ENCODE assay signal across 13 cellular contexts in genomic region chr18:48732767-48733424, GRCh38.
DNase-seq lines count a peak whose midpoint lies in the region; ATAC-seq and TF ChIP-seq lines count a peak whose summit lies in the region.
"Had no signal": no experiment of that assay in that cellular context is flagged by ENCODE, and none has a peak within 500 bp of the region (broad histone marks: within the 10 kb centered on the region; RNA-seq: fewer than 3 reads in every experiment).

No MANE protein-coding gene starts in this region.

- ATAC-seq in left cardiac atrium, result no peak
- ATAC-seq in HG03354 (IDR thresholded peaks at IDR 0.05; ENCODE audit: poor library complexity, severe bottlenecking, unreplicated experiment), result no peak

- no peak overlapping the region for H3K4me3 ChIP-seq in left ventricle myocardium inferior
- H3K4me3 ChIP-seq: prostate gland had no signal

- H3K27ac Mint-ChIP-seq in brain, result peak overlapping the region in 4 of 5 experiments; percentile 22 to 86 (median 52)
- peak overlapping the region; percentile 29 for H3K27ac Mint-ChIP-seq in type B pancreatic cell
- H3K27ac Mint-ChIP-seq: activated naive CD4-positive, alpha-beta T cell treated with anti-CD3 and anti-CD28 coated beads, Interleukin-2, amount 50 U/mL, for 24 hours had no signal

- H3K9me3 Mint-ChIP-seq in brain (peaks cover 0 to 2% (median 0%) of the 10 kb centered on the region in 5 experiments), type B pancreatic cell (no peaks in the 10 kb centered on the region)
- H3K9me3 Mint-ChIP-seq: activated naive CD4-positive, alpha-beta T cell treated with anti-CD3 and anti-CD28 coated beads, Interleukin-2, amount 50 U/mL, for 24 hours had no signal

- no peaks in the 10 kb centered on the region for H3K27me3 Mint-ChIP-seq in brain
- H3K27me3 Mint-ChIP-seq in type B pancreatic cell, result no peaks in the 10 kb centered on the region
- H3K27me3 Mint-ChIP-seq: activated naive CD4-positive, alpha-beta T cell treated with anti-CD3 and anti-CD28 coated beads, Interleukin-2, amount 50 U/mL, for 24 hours had no signal

- peaks cover 61% of the 10 kb centered on the region for H3K4me1 ChIP-seq in left ventricle myocardium inferior
- H3K4me1 ChIP-seq: prostate gland had no signal

- intact Hi-C loops in left ventricle myocardium inferior (cut with micrococcal nuclease) (no loop called here), left cardiac atrium (cut with DNase I) (no loop called here)

- H3K36me3 Mint-ChIP-seq in brain (peaks cover 11% of the 10 kb centered on the region), type B pancreatic cell (peaks cover 4% of the 10 kb centered on the region)
- H3K36me3 Mint-ChIP-seq: activated naive CD4-positive, alpha-beta T cell treated with anti-CD3 and anti-CD28 coated beads, Interleukin-2, amount 50 U/mL, for 24 hours had no signal

- no peaks in the 10 kb centered on the region for H3K9me3 ChIP-seq in left ventricle myocardium inferior (replicated peaks)
- H3K9me3 ChIP-seq: prostate gland had no signal

- H3K36me3 ChIP-seq in left ventricle myocardium inferior, result no peaks in the 10 kb centered on the region
- H3K36me3 ChIP-seq: prostate gland had no signal

- no peaks in the 10 kb centered on the region for H3K27me3 ChIP-seq in left ventricle myocardium inferior (ENCODE audit: low read depth)

- no peak for DNase-seq in left ventricle myocardium inferior
- DNase-seq in left cardiac atrium, result no peak
- DNase-seq in NCI-H146 treated with DMSO at 0.1 percent for 48 hours (lab: John Stamatoyannopoulos, UW; ENCODE audit: unreplicated experiment), result peak; percentile 47
- no peak for DNase-seq in type B pancreatic cell (ENCODE audit: extremely low spot score, unreplicated experiment)
- DNase-seq in GDM1 (lab: John Stamatoyannopoulos, UW), result no peak
- DNase-seq in HUDEP-2 (lab: John Stamatoyannopoulos, UW; ENCODE audit: unreplicated experiment in 76 of 76), result no peak
- DNase-seq: NCI-H2081; Right ventricle myocardium superior; stimulated activated CD4-positive, alpha-beta T cell treated with anti-CD3 and anti-CD28 coated beads, Interleukin-2, amount 100 ng/mL, for 24 hours had no signal

- H3K4me3 Mint-ChIP-seq in brain, result no peak overlapping the region
- no peak overlapping the region for H3K4me3 Mint-ChIP-seq in type B pancreatic cell
- H3K4me3 Mint-ChIP-seq: activated naive CD4-positive, alpha-beta T cell treated with anti-CD3 and anti-CD28 coated beads, Interleukin-2, amount 50 U/mL, for 24 hours had no signal

- peaks cover 59% of the 10 kb centered on the region for H3K4me1 Mint-ChIP-seq in brain
- peaks cover 37% of the 10 kb centered on the region for H3K4me1 Mint-ChIP-seq in type B pancreatic cell (ENCODE audit: unreplicated experiment)

- TF ChIP-seq CTCF in left ventricle myocardium inferior (IDR thresholded peaks at IDR 0.05; ENCODE audit: borderline replicate concordance), result no peak
- TF ChIP-seq CTCF in brain (conservative IDR thresholded peaks at IDR 0.05), result no peak
- no peak for TF ChIP-seq CTCF in type B pancreatic cell (conservative IDR thresholded peaks at IDR 0.05)

- peak overlapping the region; percentile 71 for H3K27ac ChIP-seq in left ventricle myocardium inferior (replicated peaks)
- H3K27ac ChIP-seq: prostate gland had no signal
